In the genomic region with DNA sequence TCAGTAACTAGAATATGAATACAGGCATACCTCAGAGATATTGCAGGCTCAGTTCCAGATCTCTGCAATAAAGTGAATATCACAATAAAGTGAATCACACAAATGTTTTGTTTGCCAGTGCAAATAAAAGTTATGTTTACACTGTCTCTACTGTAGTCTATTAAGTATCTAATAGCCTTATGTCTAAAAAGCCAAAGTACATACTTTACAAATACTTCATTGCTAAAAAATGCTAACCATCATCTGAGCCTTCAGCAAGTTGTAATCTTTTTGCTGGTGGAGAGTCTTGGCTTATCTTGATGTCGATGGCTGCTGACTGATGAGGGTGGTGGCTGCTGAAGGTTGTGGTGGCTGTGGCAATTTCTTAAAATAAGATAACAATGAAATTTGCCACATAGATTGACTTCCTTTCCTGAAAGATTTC, we compare ENCODE assay signal across 20 cellular contexts.
A peak's percentile ranks its signal among the peaks of the same experiment; 100 is the strongest.
DNase-seq lines count a peak whose midpoint lies in the region; ATAC-seq and TF ChIP-seq lines count a peak whose summit lies in the region.
"Had no signal": no experiment of that assay in that cellular context is flagged by ENCODE, and none has a peak within 500 bp of the region (broad histone marks: within the 10 kb centered on the region; RNA-seq: fewer than 3 reads in every experiment).

No MANE protein-coding gene starts in this region.

- H3K27ac ChIP-seq in BLaER1 treated with 17β-estradiol and CSF1 and Interleukin-3, amounts not matched to agents 10 nM and 100 nM: peak overlapping the region in 2 of 11 experiments; percentile 8 to 22; a peak in 1 of 22 replicates

- H3K4me1 Mint-ChIP-seq in chondrocyte (ENCODE audit: low read depth): peaks cover 51% of the 10 kb centered on the region
- H3K4me1 Mint-ChIP-seq in osteocyte (ENCODE audit: unreplicated experiment): peaks cover 51% of the 10 kb centered on the region
- H3K4me1 Mint-ChIP-seq: activated naive CD8-positive, alpha-beta T cell treated with anti-CD3 and anti-CD28 coated beads for 36 hours; memory B cell had no signal

- H3K27me3 Mint-ChIP-seq in chondrocyte (ENCODE audit: low read depth): no peaks in the 10 kb centered on the region
- no peaks in the 10 kb centered on the region for H3K27me3 Mint-ChIP-seq in osteocyte (ENCODE audit: unreplicated experiment)
- H3K27me3 Mint-ChIP-seq: activated CD8-positive, alpha-beta T cell treated with anti-CD3 and anti-CD28 coated beads for 36 hours; activated naive CD8-positive, alpha-beta T cell treated with anti-CD3 and anti-CD28 coated beads for 36 hours; memory B cell had no signal

- ATAC-seq in HG03565 (IDR thresholded peaks at IDR 0.05; ENCODE audit: unreplicated experiment): no peak
- ATAC-seq: activated CD8-positive, alpha-beta T cell treated with anti-CD3 and anti-CD28 coated beads for 36 hours had no signal

- TF ChIP-seq CTCF in chondrocyte (IDR thresholded peaks at IDR 0.05) (no peak), osteocyte (IDR thresholded peaks at IDR 0.05) (no peak)

- H3K27me3 ChIP-seq in BLaER1 treated with 17β-estradiol and CSF1 and Interleukin-3, amounts not matched to agents 10 nM and 100 nM: no peaks in the 10 kb centered on the region

- H3K9me3 Mint-ChIP-seq in chondrocyte (ENCODE audit: low read depth) (no peaks in the 10 kb centered on the region), osteocyte (ENCODE audit: unreplicated experiment) (no peaks in the 10 kb centered on the region)
- H3K9me3 Mint-ChIP-seq: activated CD8-positive, alpha-beta T cell treated with anti-CD3 and anti-CD28 coated beads for 36 hours; activated naive CD8-positive, alpha-beta T cell treated with anti-CD3 and anti-CD28 coated beads for 36 hours; H9; memory B cell; neural crest cell had no signal

- H4K20me1 ChIP-seq in BLaER1 treated with 17β-estradiol and CSF1 and Interleukin-3, amounts not matched to agents 10 nM and 100 nM: no peaks in the 10 kb centered on the region

- H3K9me3 ChIP-seq in BLaER1 treated with 17β-estradiol and CSF1 and Interleukin-3, amounts not matched to agents 10 nM and 100 nM (replicated peaks in 1 of 11): no peaks in the 10 kb centered on the region

- H3K4me3 ChIP-seq in BLaER1 treated with 17β-estradiol and CSF1 and Interleukin-3, amounts not matched to agents 10 nM and 100 nM: no peak overlapping the region

- H3K36me3 ChIP-seq in BLaER1 treated with 17β-estradiol and CSF1 and Interleukin-3, amounts not matched to agents 10 nM and 100 nM: peaks cover 0 to 88% (median 49%) of the 10 kb centered on the region in 11 experiments; a peak in 19 of 22 replicates

- H3K36me3 Mint-ChIP-seq in chondrocyte (ENCODE audit: low read depth) (peaks cover 18% of the 10 kb centered on the region), osteocyte (ENCODE audit: unreplicated experiment) (peaks cover 35% of the 10 kb centered on the region)
- H3K36me3 Mint-ChIP-seq: memory B cell had no signal

- in situ Hi-C loops in G401 (cut with HindIII; ENCODE audit: low sequenced_read_pairs): no loop called here

- H3K4me3 Mint-ChIP-seq in chondrocyte (ENCODE audit: unreplicated experiment) (no peak overlapping the region), osteocyte (ENCODE audit: unreplicated experiment) (no peak overlapping the region)
- H3K4me3 Mint-ChIP-seq: activated CD8-positive, alpha-beta T cell treated with anti-CD3 and anti-CD28 coated beads for 36 hours; activated naive CD8-positive, alpha-beta T cell treated with anti-CD3 and anti-CD28 coated beads for 36 hours; H9; memory B cell; neural crest cell had no signal

- H3K27ac Mint-ChIP-seq in chondrocyte (ENCODE audit: unreplicated experiment) (peak overlapping the region; percentile 50), osteocyte (ENCODE audit: unreplicated experiment) (peak overlapping the region; percentile 25)
- H3K27ac Mint-ChIP-seq: activated CD8-positive, alpha-beta T cell treated with anti-CD3 and anti-CD28 coated beads for 36 hours; activated naive CD8-positive, alpha-beta T cell treated with anti-CD3 and anti-CD28 coated beads for 36 hours; H9; memory B cell had no signal

- peaks cover 25 to 37% (median 32%) of the 10 kb centered on the region in 10 experiments for H3K4me1 ChIP-seq in BLaER1 treated with 17β-estradiol and CSF1 and Interleukin-3, amounts not matched to agents 10 nM and 100 nM

- peak overlapping the region; percentile 24 to 70 (median 47); a peak in 20 of 22 replicates for H3K4me2 ChIP-seq in BLaER1 treated with 17β-estradiol and CSF1 and Interleukin-3, amounts not matched to agents 10 nM and 100 nM

- no peak overlapping the region for H3K9ac ChIP-seq in BLaER1 treated with 17β-estradiol and CSF1 and Interleukin-3, amounts not matched to agents 10 nM and 100 nM

- DNase-seq in M059J (ENCODE audit: low read depth) (peak; percentile 49), chondrocyte (ENCODE audit: low spot score) (no peak), osteocyte (ENCODE audit: extremely low spot score, unreplicated experiment) (no peak), NCI-H1694 (lab: John Stamatoyannopoulos, UW) (no peak), SIG-M5 (lab: John Stamatoyannopoulos, UW) (no peak), G401 (ENCODE audit: low spot score) (no peak)
- DNase-seq: activated CD8-positive, alpha-beta T cell treated with anti-CD3 and anti-CD28 coated beads for 36 hours; activated naive CD8-positive, alpha-beta T cell treated with anti-CD3 and anti-CD28 coated beads for 36 hours; activated T-cell treated with anti-CD3 and anti-CD28 coated beads, Interleukin-2, amount 50 U/mL, for 48 hours; cerebellar nuclear complex; DMS 273 treated with DMSO at 0.1 percent for 48 hours; H9; MM.1S; NCI-H2029; NCI-H524; stimulated activated CD4-positive, alpha-beta T cell treated with anti-CD3 and anti-CD28 coated beads, Interleukin-1b, Interleukin-23, amount 100 ng/mL, for 48 hours had no signal
